ENCODE assay signal across 8 cellular contexts in genomic region chr11:3378426-3379423, GRCh38. TPM values are rescaled to one million over a fixed set of nuclear protein-coding genes. Genes with fewer than 3 reads are reported as not detected.
A peak's percentile ranks its signal among the peaks of the same experiment; 100 is the strongest.
DNase-seq lines count a peak whose midpoint lies in the region; ATAC-seq, FAIRE-seq and TF ChIP-seq lines count a peak whose summit lies in the region.

ZNF195 (minus strand) TSS chr11:3379146; CDS start chr11:3379040, 106 bp downstream.

- DNase-seq in AG04449 (ENCODE audit: low read depth, low spot score) = peak; percentile 50
- DNase-seq in NCI-H2227 treated with DMSO at 0.1 percent for 48 hours (lab: John Stamatoyannopoulos, UW) = peak; percentile 99
- peak; percentile 89 for DNase-seq in bronchial epithelial cell (ENCODE audit: low read depth)
- DNase-seq in iPS-NIHi7 (ENCODE audit: extremely low spot score) = peak; percentile 99
- DNase-seq in smooth muscle cell of the brain vasculature (ENCODE audit: low read depth, low spot score) = peak; percentile 70

- no peaks in the 10 kb centered on the region for H3K27me3 ChIP-seq in bronchial epithelial cell (ENCODE audit: control insufficient read depth, insufficient read depth, low read length)

- ATAC-seq in GM18907 (IDR thresholded peaks at IDR 0.05; ENCODE audit: unreplicated experiment) (peak; percentile 99), HG03159 (IDR thresholded peaks at IDR 0.05; ENCODE audit: unreplicated experiment) (peak; percentile 99)

- peaks cover 2% of the 10 kb centered on the region for H3K36me3 ChIP-seq in bronchial epithelial cell (ENCODE audit: control insufficient read depth, insufficient read depth, low read length)

- CTCF ChIA-PET in AG04449 (lab: Yijun Ruan, JAX) = interaction anchor here (1.4 kb wide), 1 partner anchor 42 kb away, joined by 3 read pairs; no protein-coding TSS in a partner anchor

- H3K4me3 ChIP-seq in AG04449 (ENCODE audit: low read depth, low read length) (peak within 1 kb of the TSS; percentile 93), WI38 (ENCODE audit: low read depth, low read length) (peak within 1 kb of the TSS; percentile 86), bronchial epithelial cell (ENCODE audit: low read depth, low read length) (peak within 1 kb of the TSS; percentile 96)

- FAIRE-seq in bronchial epithelial cell (lab: Jason Lieb, UNC) = no peak

- no peak for TF ChIP-seq CTCF in AG04449 (IDR thresholded peaks at IDR 0.05; ENCODE audit: insufficient read depth, low read length, missing control alignments)
- TF ChIP-seq CTCF in WI38 (IDR thresholded peaks at IDR 0.05; ENCODE audit: low read depth, low read length) = no peak
- TF ChIP-seq CTCF in bronchial epithelial cell (IDR thresholded peaks at IDR 0.05; ENCODE audit: insufficient read depth, low read length, severe bottlenecking) = no peak

- POLR2A ChIA-PET in AG04449 (lab: Yijun Ruan, JAX) = interaction anchor here (0.6 kb wide), 1 partner anchor 480 kb away, joined by 3 read pairs; no protein-coding TSS in a partner anchor

RNA-seq across cellular contexts. Expression of gene ZNF195, which starts in this region (rescaled TPM):
- total RNA-seq in bronchial epithelial cell = 15.0 and 22.9 TPM in 2 replicates

Comparison
In these comparisons a context has a peak if more than half of its experiments do, and no peak if none do; other contexts are left out.
1. Peak in every context shown above with its lines: DNase-seq, ATAC-seq and H3K4me3 ChIP-seq.